ENCODE assay signal across 34 cellular contexts in the genomic region with DNA sequence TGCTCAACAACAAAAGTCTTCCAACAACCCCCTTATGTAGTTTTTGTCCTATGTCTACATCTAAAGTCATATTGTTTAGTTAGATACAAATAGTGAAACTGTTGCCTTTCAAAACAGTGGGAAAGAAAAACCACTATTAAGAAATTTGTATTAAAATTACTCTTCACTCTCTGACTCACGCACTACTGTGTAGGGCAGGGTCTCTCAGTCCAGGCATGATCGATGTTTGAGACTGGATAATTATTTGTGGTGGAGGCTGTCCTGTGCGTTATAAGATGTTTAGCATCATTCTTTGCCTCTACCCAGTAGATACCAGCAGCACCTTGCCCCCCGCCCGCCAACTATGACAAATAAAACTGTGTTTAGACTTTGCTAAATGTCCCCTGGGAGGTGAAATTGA.
"Had no signal": no experiment of that assay in that cellular context is flagged by ENCODE, and none has a peak within 500 bp of the region (broad histone marks: within the 10 kb centered on the region; RNA-seq: fewer than 3 reads in every experiment).

No MANE protein-coding gene starts in this region.

- DNase-seq: Karpas-422, Kasumi-1, KG1, MG63, MM.1S, MV-4-11, NCI-H1048, NCI-H1092, NCI-H1092 treated with DMSO at 0.1 percent for 48 hours, NCI-H1105, NCI-H1105 treated with DMSO at 0.1 percent for 48 hours, NCI-H1417, NCI-H1417 treated with DMSO at 0.1 percent for 48 hours, NCI-H1436, NCI-H1436 treated with DMSO at 0.1 percent for 48 hours, NCI-H146, NCI-H1694, NCI-H1694 treated with DMSO at 0.1 percent for 48 hours, NCI-H187, NCI-H187 treated with DMSO at 0.1 percent for 48 hours, NCI-H1930, NCI-H2029, NCI-H2029 treated with DMSO at 0.1 percent for 48 hours, NCI-H2081, NCI-H2081 treated with DMSO at 0.1 percent for 48 hours, NCI-H2107, NCI-H2171, NCI-H2171 treated with DMSO at 0.1 percent for 48 hours, NCI-H2227 treated with DMSO at 0.1 percent for 48 hours, NCI-H226, NCI-H345, NCI-H446, NCI-H446 treated with DMSO at 0.1 percent for 48 hours had no signal

- H3K9ac ChIP-seq: KMS-11 had no signal

- H3K4me2 ChIP-seq: KMS-11 had no signal

- H3K4me3 ChIP-seq: MG63 had no signal

- H3K9me3 ChIP-seq: MG63 had no signal

- H3K27me3 ChIP-seq: MG63 had no signal

- H3K36me3 ChIP-seq: MG63 had no signal

- H3K27ac ChIP-seq: KMS-11 had no signal
